32 cellular contexts compared by ENCODE assay signal in genomic region chr10:115219203-115219602, GRCh38.
"Had no signal": no experiment of that assay in that cellular context is flagged by ENCODE, and none has a peak within 500 bp of the region (broad histone marks: within the 10 kb centered on the region; RNA-seq: fewer than 3 reads in every experiment).

No MANE protein-coding gene starts in this region.

- H3K4me3 ChIP-seq: PC-9, SJSA1 had no signal

- H3K4me2 ChIP-seq: PC-9, SK-N-SH had no signal

- H3K9ac ChIP-seq: SK-N-SH had no signal

- H3K27ac ChIP-seq: PC-9, SJSA1 had no signal

- H2AFZ ChIP-seq: PC-9 had no signal

- H3K9me3 ChIP-seq: SJSA1, SK-N-SH had no signal

- H3K4me1 ChIP-seq: SJSA1 had no signal

- DNase-seq: Karpas-422, MM.1S, MV-4-11, NCI-H1092, NCI-H1105, NCI-H1417, NCI-H1436, NCI-H146, NCI-H1694, NCI-H187, NCI-H1930, NCI-H2029 treated with DMSO at 0.1 percent for 48 hours, NCI-H2081 treated with DMSO at 0.1 percent for 48 hours, NCI-H2107, NCI-H2171, NCI-H226, NCI-H446 treated with DMSO at 0.1 percent for 48 hours, NCI-H510A, NCI-H524, NCI-H526, NCI-H69, NCI-H748 treated with DMSO at 0.1 percent for 48 hours, NCI-H82, PC-9, Right ventricle myocardium superior, SHP77 treated with DMSO at 0.1 percent for 48 hours, SK-N-SH, SW 1271, T-helper 1 cell had no signal

- H3K36me3 ChIP-seq: SJSA1 had no signal

- H3K27me3 ChIP-seq: SJSA1 had no signal

- FAIRE-seq: RCC 7860 had no signal

- ATAC-seq: Panc1 had no signal
